ENCODE assay signal across 19 cellular contexts in genomic region chr4:96194993-96195392, GRCh38.
DNase-seq lines count a peak whose midpoint lies in the region; ATAC-seq and TF ChIP-seq lines count a peak whose summit lies in the region.
"Had no signal": no experiment of that assay in that cellular context is flagged by ENCODE, and none has a peak within 500 bp of the region (broad histone marks: within the 10 kb centered on the region; RNA-seq: fewer than 3 reads in every experiment).

No MANE protein-coding gene starts in this region.

- H3K4me1 Mint-ChIP-seq in WTC11: no peaks in the 10 kb centered on the region

- TF ChIP-seq CTCF in lower lobe of right lung (IDR thresholded peaks at IDR 0.05) (no peak), retinal pigment epithelial cell (conservative IDR thresholded peaks at IDR 0.05; ENCODE audit: low read depth, low read length) (no peak), WTC11 (IDR thresholded peaks at IDR 0.05) (no peak)

- peaks cover 7% of the 10 kb centered on the region for H3K9me3 Mint-ChIP-seq in WTC11
- H3K9me3 Mint-ChIP-seq: CD4-positive, alpha-beta T cell had no signal

- no peak overlapping the region for H3K27ac ChIP-seq in lower lobe of right lung
- H3K27ac ChIP-seq: A549; BLaER1 treated with 17β-estradiol and CSF1 and Interleukin-3, amounts not matched to agents 10 nM and 100 nM; PC-9 had no signal

- no peaks in the 10 kb centered on the region for H3K27me3 Mint-ChIP-seq in WTC11 (ENCODE audit: low read depth)
- H3K27me3 Mint-ChIP-seq: CD4-positive, alpha-beta T cell had no signal

- intact Hi-C loops in lower lobe of right lung (cut with DNase I): no loop called here

- CTCF ChIA-PET in WTC11 (lab: Charles Lee): no interaction called here

- H3K36me3 Mint-ChIP-seq in WTC11: no peaks in the 10 kb centered on the region

- ATAC-seq in lower lobe of right lung: peak; percentile 30 to 73
- no peak for ATAC-seq in WTC11
- ATAC-seq in HG03196 (IDR thresholded peaks at IDR 0.05; ENCODE audit: unreplicated experiment): no peak
- ATAC-seq: A549, HCT116 had no signal

- H3K4me3 Mint-ChIP-seq in WTC11: no peak overlapping the region
- H3K4me3 Mint-ChIP-seq: CD4-positive, alpha-beta T cell had no signal

- no peak overlapping the region for H3K4me3 ChIP-seq in lower lobe of right lung
- H3K4me3 ChIP-seq in retinal pigment epithelial cell (ENCODE audit: low read length): no peak overlapping the region
- H3K4me3 ChIP-seq: A549; BLaER1 treated with 17β-estradiol and CSF1 and Interleukin-3, amounts not matched to agents 10 nM and 100 nM; MG63; PC-9 had no signal

- H3K4me1 ChIP-seq in lower lobe of right lung: no peaks in the 10 kb centered on the region
- H3K4me1 ChIP-seq: A549; BLaER1 treated with 17β-estradiol and CSF1 and Interleukin-3, amounts not matched to agents 10 nM and 100 nM had no signal

- peak; percentile 4 for DNase-seq in NCI-H1048 (lab: John Stamatoyannopoulos, UW)
- DNase-seq in astrocyte of the hippocampus (ENCODE audit: low read depth, low spot score): peak; percentile 87
- DNase-seq in lower lobe of right lung: no peak
- DNase-seq in retinal pigment epithelial cell (ENCODE audit: low read depth): peak; percentile 46
- DNase-seq in WTC11 (ENCODE audit: low spot score): no peak
- no peak for DNase-seq in kidney glomerular epithelial cell (lab: John Stamatoyannopoulos, UW)
- DNase-seq: AML-193; CD4-positive, alpha-beta T cell; KBM-7; MG63; NCI-H2029 treated with DMSO at 0.1 percent for 48 hours; NCI-H526 treated with DMSO at 0.1 percent for 48 hours; PC-9; Right ventricle myocardium superior; RPMI8226 had no signal

- no peaks in the 10 kb centered on the region for H3K27me3 ChIP-seq in lower lobe of right lung (ENCODE audit: low read depth)
- H3K27me3 ChIP-seq: BLaER1 treated with 17β-estradiol and CSF1 and Interleukin-3, amounts not matched to agents 10 nM and 100 nM; MG63 had no signal

- H3K36me3 ChIP-seq in lower lobe of right lung: no peaks in the 10 kb centered on the region
- H3K36me3 ChIP-seq: BLaER1 treated with 17β-estradiol and CSF1 and Interleukin-3, amounts not matched to agents 10 nM and 100 nM; MG63 had no signal

- POLR2A ChIA-PET in WTC11 (lab: Charles Lee): no interaction called here

- no peaks in the 10 kb centered on the region for H3K9me3 ChIP-seq in lower lobe of right lung
- H3K9me3 ChIP-seq: A549; BLaER1 treated with 17β-estradiol and CSF1 and Interleukin-3, amounts not matched to agents 10 nM and 100 nM; MG63 had no signal

- H3K27ac Mint-ChIP-seq in WTC11: no peak overlapping the region
- H3K27ac Mint-ChIP-seq: CD4-positive, alpha-beta T cell had no signal

TF ChIP-seq in WTC11, 78 proteins besides CTCF, POLR2A, EP300 and RAD21:
- no peak for TF ChIP-seq CREM (CRISPR knock-in tag; IDR thresholded peaks at IDR 0.05)
- TF ChIP-seq ZBTB43 (CRISPR knock-in tag; IDR thresholded peaks at IDR 0.05): no peak
- TF ChIP-seq E2F4 (CRISPR knock-in tag; IDR thresholded peaks at IDR 0.05; ENCODE audit: borderline replicate concordance, low read depth): no peak
- no peak for TF ChIP-seq PRRX2 (CRISPR knock-in tag; IDR thresholded peaks at IDR 0.05)
- no peak for TF ChIP-seq ZNF138 (CRISPR knock-in tag; conservative IDR thresholded peaks at IDR 0.05)
- no peak for TF ChIP-seq EMX1 (CRISPR knock-in tag; IDR thresholded peaks at IDR 0.05)
- no peak for TF ChIP-seq ETV6 (CRISPR knock-in tag; IDR thresholded peaks at IDR 0.05)
- TF ChIP-seq ESRRA (CRISPR knock-in tag; IDR thresholded peaks at IDR 0.05; ENCODE audit: borderline replicate concordance): no peak
- no peak for TF ChIP-seq ZNF532 (CRISPR knock-in tag; IDR thresholded peaks at IDR 0.05; ENCODE audit: borderline replicate concordance)
- no peak for TF ChIP-seq ZNF512 (CRISPR knock-in tag; IDR thresholded peaks at IDR 0.05; ENCODE audit: borderline replicate concordance)
- no peak for TF ChIP-seq FOXP1 (CRISPR knock-in tag; IDR thresholded peaks at IDR 0.05; ENCODE audit: borderline replicate concordance)

Comparison
In these comparisons a context has a peak if more than half of its experiments do, and no peak if none do; other contexts are left out.
1. DNase-seq: peak in NCI-H1048 (single experiment), astrocyte of the hippocampus (single experiment) and retinal pigment epithelial cell (single experiment); none in lower lobe of right lung (single experiment), WTC11 (single experiment) and kidney glomerular epithelial cell (single experiment).
2. ATAC-seq: peak in lower lobe of right lung (2 of 2); none in WTC11 (single experiment) and HG03196 (single experiment).